In the genomic region with DNA sequence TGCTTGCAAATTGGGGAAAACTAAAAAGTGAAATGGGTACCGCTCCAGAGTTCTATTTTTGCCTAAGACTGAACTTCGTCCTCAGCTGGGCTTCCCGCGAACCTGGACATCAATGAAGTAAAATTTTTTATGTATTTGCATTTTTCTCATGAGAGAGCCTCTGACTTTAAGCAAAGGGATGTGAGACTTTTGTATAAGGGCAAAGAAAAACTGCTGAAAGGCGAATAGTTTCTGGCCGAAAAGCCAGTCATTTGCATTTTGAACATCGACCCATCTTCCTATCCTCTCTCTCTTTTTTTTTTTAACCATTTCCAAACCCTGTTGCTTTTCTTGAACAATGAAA, we compare ENCODE assay signal across 8 cellular contexts. TPM values are rescaled to one million over a fixed set of nuclear protein-coding genes. Genes with fewer than 3 reads are reported as not detected.
A peak's percentile ranks its signal among the peaks of the same experiment; 100 is the strongest.
DNase-seq lines count a peak whose midpoint lies in the region; ATAC-seq and TF ChIP-seq lines count a peak whose summit lies in the region.

No MANE protein-coding gene starts in this region.

- H3K9ac ChIP-seq in SK-N-SH (peak overlapping the region; percentile 88), OCI-LY1 (ENCODE audit: low read length) (peak overlapping the region; percentile 98)

- TF ChIP-seq RAD21 in SK-N-SH (IDR thresholded peaks at IDR 0.05; ENCODE audit: low read length): no peak

- TF ChIP-seq CTCF in SK-N-SH (IDR thresholded peaks at IDR 0.05) (no peak), OCI-LY1 (IDR thresholded peaks at IDR 0.05; ENCODE audit: low read length) (no peak), esophagus muscularis mucosa (IDR thresholded peaks at IDR 0.05) (no peak)

- WGBS in SK-N-SH (ENCODE audit: low lambda C conversion rate): 0% methylated on average over 7 of the region's 7 CpGs
- under 1% methylated on average over 7 of the region's 7 CpGs for WGBS in esophagus muscularis mucosa

- no peaks in the 10 kb centered on the region for H4K20me1 ChIP-seq in SK-N-SH (ENCODE audit: insufficient read depth)
- no peaks in the 10 kb centered on the region for H4K20me1 ChIP-seq in OCI-LY1 (ENCODE audit: insufficient read depth, low read length)

- peaks cover 38 to 42% of the 10 kb centered on the region in 2 experiments for H3K36me3 ChIP-seq in SK-N-SH (replicated peaks in 1 of 2; ENCODE audit: control insufficient read depth in 1 of 2, insufficient read depth in 2 of 2, low read length in 1 of 2)
- H3K36me3 ChIP-seq in OCI-LY1 (ENCODE audit: insufficient read depth, low read length): peaks cover 40% of the 10 kb centered on the region
- H3K36me3 ChIP-seq in esophagus muscularis mucosa: peaks cover 22 to 40% (median 34%) of the 10 kb centered on the region in 4 donors

- H3K9me3 ChIP-seq in SK-N-SH (no peaks in the 10 kb centered on the region), OCI-LY1 (ENCODE audit: low read length) (no peaks in the 10 kb centered on the region), esophagus muscularis mucosa (no peaks in the 10 kb centered on the region)

- H3K79me2 ChIP-seq in SK-N-SH (ENCODE audit: insufficient read depth) (peaks cover 51% of the 10 kb centered on the region), OCI-LY1 (ENCODE audit: insufficient read depth, low read length) (peaks cover 22% of the 10 kb centered on the region)

- H3K27me3 ChIP-seq in SK-N-SH (ENCODE audit: insufficient read depth) (no peaks in the 10 kb centered on the region), OCI-LY1 (ENCODE audit: insufficient read depth, low read length) (no peaks in the 10 kb centered on the region), esophagus muscularis mucosa (no peaks in the 10 kb centered on the region)

- no peak for TF ChIP-seq POLR2A in esophagus muscularis mucosa (IDR thresholded peaks at IDR 0.05; ENCODE audit: low read depth)

- peak overlapping the region; percentile 100 for H2AFZ ChIP-seq in SK-N-SH (ENCODE audit: low read depth)
- 0 out of 2 replicates have a peak overlapping the region, but pooled peaks have one; percentile 3 for H2AFZ ChIP-seq in OCI-LY1 (ENCODE audit: low read length)

- POLR2A ChIA-PET in SK-N-SH (lab: Yijun Ruan, JAX): interaction anchor here (1.9 kb wide), 1 partner anchor 12 kb away, joined by 6 read pairs; no protein-coding TSS in a partner anchor

- intact Hi-C loops in esophagus muscularis mucosa (cut with DNase I): loop anchor here (5.0 kb wide), 1 partner anchor 44 kb away; a partner anchor contains a TSS

- TF ChIP-seq EP300 in SK-N-SH (IDR thresholded peaks at IDR 0.05; ENCODE audit: borderline replicate concordance in 1 of 2, low read depth in 1 of 2, low read length in 1 of 2) (no peak), esophagus muscularis mucosa (IDR thresholded peaks at IDR 0.05) (no peak)

- no peaks in the 10 kb centered on the region for H3K9me2 ChIP-seq in SK-N-SH
- no peaks in the 10 kb centered on the region for H3K9me2 ChIP-seq in OCI-LY1 (ENCODE audit: low read depth, low read length)

- peak overlapping the region; percentile 89 to 95 for H3K4me3 ChIP-seq in SK-N-SH (ENCODE audit: low read depth in 2 of 2, low read length in 1 of 2)
- H3K4me3 ChIP-seq in OCI-LY1 (ENCODE audit: low read depth, low read length, poor library complexity, severe bottlenecking): peak overlapping the region; percentile 98
- H3K4me3 ChIP-seq in esophagus muscularis mucosa: peak overlapping the region; percentile 63 to 94 (median 78)
- H3K4me3 ChIP-seq in skeletal muscle cell (ENCODE audit: low read depth, low read length): peak overlapping the region; percentile 87

- H3F3A ChIP-seq in SK-N-SH (replicated peaks; ENCODE audit: insufficient read depth) (peaks cover 11% of the 10 kb centered on the region), OCI-LY1 (ENCODE audit: insufficient read depth, low read length) (no peaks in the 10 kb centered on the region)

- CTCF ChIA-PET in SK-N-SH (lab: Yijun Ruan, JAX): interaction anchor here (0.9 to 2.6 kb wide), 9 partner anchors 9 to 208 kb away, joined by 3 to 17 read pairs (median 3); no protein-coding TSS in a partner anchor

- no peak for DNase-seq in SK-N-SH
- DNase-seq in esophagus muscularis mucosa (ENCODE audit: extremely low spot score): no peak
- no peak for DNase-seq in skeletal muscle cell (ENCODE audit: low read depth)
- no peak for DNase-seq in kidney tubule cell (ENCODE audit: low spot score)
- DNase-seq in HuH-7.5 (ENCODE audit: low spot score): no peak
- DNase-seq in mucosa of gallbladder (ENCODE audit: low spot score): no peak

- H3K27ac ChIP-seq in SK-N-SH (ENCODE audit: low read depth in 2 of 2, low read length in 1 of 2): peak overlapping the region; percentile 78 to 89
- H3K27ac ChIP-seq in OCI-LY1 (ENCODE audit: low read depth, low read length, poor library complexity, severe bottlenecking): peak overlapping the region; percentile 83
- peak overlapping the region; percentile 78 to 86 (median 82) for H3K27ac ChIP-seq in esophagus muscularis mucosa (replicated peaks in 1 of 4)

- H3K4me2 ChIP-seq in SK-N-SH: peak overlapping the region; percentile 90
- H3K4me2 ChIP-seq in OCI-LY1 (ENCODE audit: low read length): peak overlapping the region; percentile 93

- H3K4me1 ChIP-seq in SK-N-SH (ENCODE audit: control insufficient read depth in 1 of 2, insufficient read depth in 2 of 2, low read depth in 1 of 2, low read length in 1 of 2) (peaks cover 7 to 15% of the 10 kb centered on the region in 2 experiments; a peak in 2 of 4 replicates), OCI-LY1 (ENCODE audit: insufficient read depth, low read length, severe bottlenecking) (peaks cover 25% of the 10 kb centered on the region), esophagus muscularis mucosa (peaks cover 15 to 31% (median 28%) of the 10 kb centered on the region in 4 donors)

- ATAC-seq in SK-N-SH treated with all-trans-retinoic acid at 6 μM for 48 hours: no peak

TF ChIP-seq in SK-N-SH, 30 proteins besides CTCF, POLR2A, EP300 and RAD21 (continues in another document):
- TF ChIP-seq RXRA (IDR thresholded peaks at IDR 0.05; ENCODE audit: borderline replicate concordance, low read depth): no peak
- TF ChIP-seq MXI1 (IDR thresholded peaks at IDR 0.05; ENCODE audit: low read depth, low read length): no peak
- TF ChIP-seq, protein P1, sequence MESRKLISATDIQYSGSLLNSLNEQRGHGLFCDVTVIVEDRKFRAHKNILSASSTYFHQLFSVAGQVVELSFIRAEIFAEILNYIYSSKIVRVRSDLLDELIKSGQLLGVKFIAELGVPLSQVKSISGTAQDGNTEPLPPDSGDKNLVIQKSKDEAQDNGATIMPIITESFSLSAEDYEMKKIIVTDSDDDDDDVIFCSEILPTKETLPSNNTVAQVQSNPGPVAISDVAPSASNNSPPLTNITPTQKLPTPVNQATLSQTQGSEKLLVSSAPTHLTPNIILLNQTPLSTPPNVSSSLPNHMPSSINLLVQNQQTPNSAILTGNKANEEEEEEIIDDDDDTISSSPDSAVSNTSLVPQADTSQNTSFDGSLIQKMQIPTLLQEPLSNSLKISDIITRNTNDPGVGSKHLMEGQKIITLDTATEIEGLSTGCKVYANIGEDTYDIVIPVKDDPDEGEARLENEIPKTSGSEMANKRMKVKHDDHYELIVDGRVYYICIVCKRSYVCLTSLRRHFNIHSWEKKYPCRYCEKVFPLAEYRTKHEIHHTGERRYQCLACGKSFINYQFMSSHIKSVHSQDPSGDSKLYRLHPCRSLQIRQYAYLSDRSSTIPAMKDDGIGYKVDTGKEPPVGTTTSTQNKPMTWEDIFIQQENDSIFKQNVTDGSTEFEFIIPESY (IDR thresholded peaks at IDR 0.05; ENCODE audit: borderline replicate concordance, low read depth): no peak
- TF ChIP-seq MEF2A (IDR thresholded peaks at IDR 0.05; ENCODE audit: borderline replicate concordance, low read depth): no peak
- TF ChIP-seq RFX5 (IDR thresholded peaks at IDR 0.05; ENCODE audit: low read length): no peak
- TF ChIP-seq CHD2 (IDR thresholded peaks at IDR 0.05; ENCODE audit: low read length, partially characterized antibody): no peak
- no peak for TF ChIP-seq ELF1 (IDR thresholded peaks at IDR 0.05)

TF ChIP-seq in SK-N-SH treated with all-trans-retinoic acid at 6 μM for 48 hours, 23 proteins besides CTCF, POLR2A, EP300 and RAD21 (continues in another document):
- TF ChIP-seq ZNF8 (CRISPR knock-in tag; IDR thresholded peaks at IDR 0.05) (no peak), ZFP30 (CRISPR knock-in tag; IDR thresholded peaks at IDR 0.05) (no peak)
- TF ChIP-seq, protein P2, sequence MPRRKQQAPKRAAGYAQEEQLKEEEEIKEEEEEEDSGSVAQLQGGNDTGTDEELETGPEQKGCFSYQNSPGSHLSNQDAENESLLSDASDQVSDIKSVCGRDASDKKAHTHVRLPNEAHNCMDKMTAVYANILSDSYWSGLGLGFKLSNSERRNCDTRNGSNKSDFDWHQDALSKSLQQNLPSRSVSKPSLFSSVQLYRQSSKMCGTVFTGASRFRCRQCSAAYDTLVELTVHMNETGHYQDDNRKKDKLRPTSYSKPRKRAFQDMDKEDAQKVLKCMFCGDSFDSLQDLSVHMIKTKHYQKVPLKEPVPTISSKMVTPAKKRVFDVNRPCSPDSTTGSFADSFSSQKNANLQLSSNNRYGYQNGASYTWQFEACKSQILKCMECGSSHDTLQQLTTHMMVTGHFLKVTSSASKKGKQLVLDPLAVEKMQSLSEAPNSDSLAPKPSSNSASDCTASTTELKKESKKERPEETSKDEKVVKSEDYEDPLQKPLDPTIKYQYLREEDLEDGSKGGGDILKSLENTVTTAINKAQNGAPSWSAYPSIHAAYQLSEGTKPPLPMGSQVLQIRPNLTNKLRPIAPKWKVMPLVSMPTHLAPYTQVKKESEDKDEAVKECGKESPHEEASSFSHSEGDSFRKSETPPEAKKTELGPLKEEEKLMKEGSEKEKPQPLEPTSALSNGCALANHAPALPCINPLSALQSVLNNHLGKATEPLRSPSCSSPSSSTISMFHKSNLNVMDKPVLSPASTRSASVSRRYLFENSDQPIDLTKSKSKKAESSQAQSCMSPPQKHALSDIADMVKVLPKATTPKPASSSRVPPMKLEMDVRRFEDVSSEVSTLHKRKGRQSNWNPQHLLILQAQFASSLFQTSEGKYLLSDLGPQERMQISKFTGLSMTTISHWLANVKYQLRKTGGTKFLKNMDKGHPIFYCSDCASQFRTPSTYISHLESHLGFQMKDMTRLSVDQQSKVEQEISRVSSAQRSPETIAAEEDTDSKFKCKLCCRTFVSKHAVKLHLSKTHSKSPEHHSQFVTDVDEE (CRISPR knock-in tag; IDR thresholded peaks at IDR 0.05): no peak

RNA-seq across cellular contexts. Expression of a gene that starts 0.6 kb away (rescaled TPM):
- 116 and 142 TPM in 2 replicates for polyA plus RNA-seq in SK-N-SH (2012; rRNA removed)
- 146 and 156 TPM in 2 replicates for polyA plus RNA-seq in SK-N-SH (2012; cell fraction: cytosol; rRNA removed)
- polyA plus RNA-seq in SK-N-SH (2012; cell fraction: nucleus; rRNA removed): 122 and 252 TPM in 2 replicates
- total RNA-seq in esophagus muscularis mucosa (10 to 100 TPM; 48.9 to 59.6 (median 50.6) TPM), mucosa of gallbladder (50.8 TPM)

RNA-seq across cellular contexts. Expression of a gene that starts 46.8 kb away (rescaled TPM):
- polyA plus RNA-seq in SK-N-SH (2012; rRNA removed): 18.9 and 21.5 TPM in 2 replicates
- 17.3 and 26.5 TPM in 2 replicates for polyA plus RNA-seq in SK-N-SH (2012; cell fraction: cytosol; rRNA removed)
- 54.8 and 79.1 TPM in 2 replicates for polyA plus RNA-seq in SK-N-SH (2012; cell fraction: nucleus; rRNA removed)
- total RNA-seq in esophagus muscularis mucosa (10 to 100 TPM; 10.1 to 15.9 (median 10.3) TPM), mucosa of gallbladder (12.0 TPM)

RNA-seq across cellular contexts. Expression of a gene that starts 49.6 kb away (rescaled TPM):
- 231 and 283 TPM in 2 replicates for polyA plus RNA-seq in SK-N-SH (2012; rRNA removed)
- polyA plus RNA-seq in SK-N-SH (2012; cell fraction: cytosol; rRNA removed): 277 and 372 TPM in 2 replicates
- 123 and 270 TPM in 2 replicates for polyA plus RNA-seq in SK-N-SH (2012; cell fraction: nucleus; rRNA removed)
- total RNA-seq in esophagus muscularis mucosa (100 to 1,000 TPM; 108 to 129 (median 116) TPM), mucosa of gallbladder (92.8 TPM)
